ENCODE assay signal across 11 cellular contexts in the genomic region with DNA sequence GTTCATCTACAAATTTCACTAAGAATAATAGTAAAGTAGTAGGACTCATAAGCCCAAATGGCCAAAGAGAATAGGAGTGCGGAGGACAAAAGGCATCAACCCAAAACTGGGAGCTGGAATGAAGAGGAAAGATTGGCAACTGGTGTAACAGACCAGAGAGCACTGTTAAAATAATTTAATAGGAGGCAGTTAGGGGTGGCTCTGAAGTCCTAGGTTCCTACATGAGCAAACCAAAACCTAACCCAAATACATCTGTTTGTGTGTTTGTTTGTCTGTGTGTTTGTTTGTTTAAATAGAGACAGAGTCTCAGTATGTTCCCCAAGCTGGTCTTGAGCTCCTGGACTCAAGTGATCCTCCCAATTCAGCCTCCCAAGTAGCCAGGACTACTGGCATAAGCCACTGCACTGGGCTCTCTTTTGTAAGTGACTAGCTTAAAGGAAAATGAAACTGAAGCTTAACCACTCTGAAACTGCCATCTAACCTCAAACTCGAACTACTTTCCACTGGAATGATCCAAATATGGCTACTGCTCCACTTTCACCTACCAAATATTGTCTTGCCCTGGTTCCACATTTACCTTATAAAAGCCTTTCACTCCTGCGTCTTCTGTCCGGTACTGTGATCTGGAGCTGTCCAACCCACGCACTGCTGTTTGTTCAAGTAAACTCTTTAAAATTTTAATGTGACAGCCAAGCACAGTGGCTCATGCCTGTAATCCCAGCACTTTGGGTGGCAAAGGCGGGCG.
A peak's percentile ranks its signal among the peaks of the same experiment; 100 is the strongest.
DNase-seq lines count a peak whose midpoint lies in the region; ATAC-seq, FAIRE-seq and TF ChIP-seq lines count a peak whose summit lies in the region.
"Had no signal": no experiment of that assay in that cellular context is flagged by ENCODE, and none has a peak within 500 bp of the region (broad histone marks: within the 10 kb centered on the region; RNA-seq: fewer than 3 reads in every experiment).

No MANE protein-coding gene starts in this region.

- no peak overlapping the region for H3K27ac ChIP-seq in small intestine (ENCODE audit: low read depth in 1 of 2, low read length in 1 of 2)

- H3K9me3 ChIP-seq in small intestine (ENCODE audit: control insufficient read depth, low read depth) = no peaks in the 10 kb centered on the region

- peaks cover 27% of the 10 kb centered on the region for H3K4me1 Mint-ChIP-seq in activated T-helper 2 cell treated with anti-CD3 and anti-CD28 coated beads, Interferon-gamma antibody, Interleukin-2, Interleukin-4, amounts not matched to agents 10 μg/mL and 5 μg/mL and 100 μg/mL, durations not matched to agents 14 hours and 24 hours and 36 hours (ENCODE audit: low read depth)
- peaks cover 31% of the 10 kb centered on the region for H3K4me1 Mint-ChIP-seq in nephron progenitor cell

- H3K4me1 ChIP-seq in small intestine (ENCODE audit: control insufficient read depth in 2 of 2, insufficient read depth in 1 of 2, low read depth in 1 of 2, low read length in 1 of 2) = no peaks in the 10 kb centered on the region

- H3K4me3 Mint-ChIP-seq in activated T-helper 2 cell treated with anti-CD3 and anti-CD28 coated beads, Interferon-gamma antibody, Interleukin-2, Interleukin-4, amounts not matched to agents 10 μg/mL and 5 μg/mL and 100 μg/mL, durations not matched to agents 14 hours and 24 hours and 36 hours (ENCODE audit: low read depth) = no peak overlapping the region
- H3K4me3 Mint-ChIP-seq in nephron progenitor cell = no peak overlapping the region

- H3K36me3 Mint-ChIP-seq in activated T-helper 2 cell treated with anti-CD3 and anti-CD28 coated beads, Interferon-gamma antibody, Interleukin-2, Interleukin-4, amounts not matched to agents 10 μg/mL and 5 μg/mL and 100 μg/mL, durations not matched to agents 14 hours and 24 hours and 36 hours (ENCODE audit: low read depth) = no peaks in the 10 kb centered on the region
- H3K36me3 Mint-ChIP-seq in nephron progenitor cell (ENCODE audit: low read depth) = peaks cover 5% of the 10 kb centered on the region

- DNase-seq in activated T-helper 2 cell treated with anti-CD3 and anti-CD28 coated beads, Interferon-gamma antibody, Interleukin-2, Interleukin-4, amounts not matched to agents 10 μg/mL and 5 μg/mL and 100 μg/mL, durations not matched to agents 14 hours and 24 hours and 36 hours (ENCODE audit: low spot score) = no peak
- DNase-seq in small intestine = no peak
- no peak for DNase-seq in globus pallidus (ENCODE audit: low spot score)
- DNase-seq in nephron progenitor cell = no peak
- DNase-seq: central memory CD4-positive, alpha-beta T cell had no signal

- ATAC-seq in GM18498 (IDR thresholded peaks at IDR 0.05; ENCODE audit: unreplicated experiment) = peak; percentile 98
- peak; percentile 93 for ATAC-seq in GM21360 (IDR thresholded peaks at IDR 0.05; ENCODE audit: unreplicated experiment)
- ATAC-seq in HG03097 (IDR thresholded peaks at IDR 0.05; ENCODE audit: low FRiP score, unreplicated experiment) = peak; percentile 96
- ATAC-seq in esophagus mucosa = no peak

- H3K36me3 ChIP-seq in small intestine (ENCODE audit: control insufficient read depth in 2 of 2, insufficient read depth in 2 of 2, low read length in 2 of 2) = no peaks in the 10 kb centered on the region

- peaks cover 38% of the 10 kb centered on the region for H3K27me3 Mint-ChIP-seq in activated T-helper 2 cell treated with anti-CD3 and anti-CD28 coated beads, Interferon-gamma antibody, Interleukin-2, Interleukin-4, amounts not matched to agents 10 μg/mL and 5 μg/mL and 100 μg/mL, durations not matched to agents 14 hours and 24 hours and 36 hours (ENCODE audit: low read depth)
- H3K27me3 Mint-ChIP-seq in nephron progenitor cell (ENCODE audit: low read depth, poor library complexity) = peaks cover 3% of the 10 kb centered on the region

- no peak overlapping the region for H3K4me3 ChIP-seq in small intestine (ENCODE audit: low read depth in 1 of 2, low read length in 2 of 2)

- no peak for TF ChIP-seq CTCF in nephron progenitor cell (IDR thresholded peaks at IDR 0.05)

- FAIRE-seq in small intestine (lab: Jason Lieb, UNC) = no peak
- FAIRE-seq: islet of Langerhans, TTC549 had no signal

- H3K27me3 ChIP-seq in small intestine (ENCODE audit: control insufficient read depth in 2 of 2, insufficient read depth in 2 of 2, low read length in 2 of 2) = peaks cover 0 to 2% of the 10 kb centered on the region in 2 donors

- peak overlapping the region; percentile 14 for H3K27ac Mint-ChIP-seq in activated T-helper 2 cell treated with anti-CD3 and anti-CD28 coated beads, Interferon-gamma antibody, Interleukin-2, Interleukin-4, amounts not matched to agents 10 μg/mL and 5 μg/mL and 100 μg/mL, durations not matched to agents 14 hours and 24 hours and 36 hours
- no peak overlapping the region for H3K27ac Mint-ChIP-seq in nephron progenitor cell

- intact Hi-C loops in activated T-helper 2 cell treated with anti-CD3 and anti-CD28 coated beads, Interferon-gamma antibody, Interleukin-2, Interleukin-4, amounts not matched to agents 10 μg/mL and 5 μg/mL and 100 μg/mL, durations not matched to agents 14 hours and 24 hours and 36 hours (cut with micrococcal nuclease) = loop anchor here (1.0 to 5.0 kb wide), 3 partner anchors 454 to 706 kb away; no protein-coding TSS in a partner anchor

- H3K9me3 Mint-ChIP-seq in activated T-helper 2 cell treated with anti-CD3 and anti-CD28 coated beads, Interferon-gamma antibody, Interleukin-2, Interleukin-4, amounts not matched to agents 10 μg/mL and 5 μg/mL and 100 μg/mL, durations not matched to agents 14 hours and 24 hours and 36 hours = peaks cover 10% of the 10 kb centered on the region
- peaks cover 37% of the 10 kb centered on the region for H3K9me3 Mint-ChIP-seq in nephron progenitor cell

- WGBS in small intestine, 3 donors = 80 to 83% (median 81%) methylated on average over 7 of the region's 7 CpGs
